1 cellular context compared by ENCODE assay signal in genomic region chr4:74190919-74191397, GRCh38.
A peak's percentile ranks its signal among the peaks of the same experiment; 100 is the strongest.
TF ChIP-seq lines count a peak whose summit lies in the region.

No MANE protein-coding gene starts in this region.

TF ChIP-seq in HepG2, 621 proteins besides CTCF, POLR2A, EP300 and RAD21 (continued from another document and continues in another):
- no peak for TF ChIP-seq ZNF275 (CRISPR knock-in tag; IDR thresholded peaks at IDR 0.05; ENCODE audit: borderline replicate concordance)
- no peak for TF ChIP-seq ZNF574 (CRISPR knock-in tag; IDR thresholded peaks at IDR 0.05)
- peak; percentile 34; the same call in 1 of the 2 replicates for TF ChIP-seq GABPB1 (CRISPR knock-in tag; IDR thresholded peaks at IDR 0.05)
- TF ChIP-seq FOSL2 (CRISPR knock-in tag; IDR thresholded peaks at IDR 0.05): peak; percentile 48
- no peak for TF ChIP-seq ZMYM3 (CRISPR knock-in tag; IDR thresholded peaks at IDR 0.05)
- 0 out of 2 replicates have a peak, but pooled peaks have one; percentile 30 for TF ChIP-seq PHF21A (CRISPR knock-in tag; IDR thresholded peaks at IDR 0.05)
- TF ChIP-seq ZNF737 (CRISPR knock-in tag; IDR thresholded peaks at IDR 0.05; ENCODE audit: borderline replicate concordance): no peak
- TF ChIP-seq MED13 (CRISPR knock-in tag; IDR thresholded peaks at IDR 0.05): no peak
- TF ChIP-seq ZNF775 (CRISPR knock-in tag; IDR thresholded peaks at IDR 0.05; ENCODE audit: borderline replicate concordance): no peak
- 0 out of 2 replicates have a peak, but pooled peaks have one; percentile 15 for TF ChIP-seq PATZ1 (CRISPR knock-in tag; IDR thresholded peaks at IDR 0.05)
- peak; percentile 98 for TF ChIP-seq HMG20A (CRISPR knock-in tag; IDR thresholded peaks at IDR 0.05; ENCODE audit: borderline replicate concordance)
- TF ChIP-seq ZFP1 (CRISPR knock-in tag; IDR thresholded peaks at IDR 0.05): no peak
- TF ChIP-seq ZNF619 (CRISPR knock-in tag; IDR thresholded peaks at IDR 0.05): no peak
- no peak for TF ChIP-seq REXO4 (CRISPR knock-in tag; IDR thresholded peaks at IDR 0.05; ENCODE audit: borderline replicate concordance)
- TF ChIP-seq MBD4 (IDR thresholded peaks at IDR 0.05; ENCODE audit: borderline replicate concordance, low read length): peak; percentile 44; the same call in 1 of the 2 replicates
- TF ChIP-seq ZNF563 (CRISPR knock-in tag; IDR thresholded peaks at IDR 0.05): no peak
- peak; percentile 93 for TF ChIP-seq ZMYM2 (CRISPR knock-in tag; IDR thresholded peaks at IDR 0.05)
- no peak for TF ChIP-seq RBM22 (optimal IDR thresholded peaks at IDR 0.05; ENCODE audit: low read length)
- TF ChIP-seq, protein P1, sequence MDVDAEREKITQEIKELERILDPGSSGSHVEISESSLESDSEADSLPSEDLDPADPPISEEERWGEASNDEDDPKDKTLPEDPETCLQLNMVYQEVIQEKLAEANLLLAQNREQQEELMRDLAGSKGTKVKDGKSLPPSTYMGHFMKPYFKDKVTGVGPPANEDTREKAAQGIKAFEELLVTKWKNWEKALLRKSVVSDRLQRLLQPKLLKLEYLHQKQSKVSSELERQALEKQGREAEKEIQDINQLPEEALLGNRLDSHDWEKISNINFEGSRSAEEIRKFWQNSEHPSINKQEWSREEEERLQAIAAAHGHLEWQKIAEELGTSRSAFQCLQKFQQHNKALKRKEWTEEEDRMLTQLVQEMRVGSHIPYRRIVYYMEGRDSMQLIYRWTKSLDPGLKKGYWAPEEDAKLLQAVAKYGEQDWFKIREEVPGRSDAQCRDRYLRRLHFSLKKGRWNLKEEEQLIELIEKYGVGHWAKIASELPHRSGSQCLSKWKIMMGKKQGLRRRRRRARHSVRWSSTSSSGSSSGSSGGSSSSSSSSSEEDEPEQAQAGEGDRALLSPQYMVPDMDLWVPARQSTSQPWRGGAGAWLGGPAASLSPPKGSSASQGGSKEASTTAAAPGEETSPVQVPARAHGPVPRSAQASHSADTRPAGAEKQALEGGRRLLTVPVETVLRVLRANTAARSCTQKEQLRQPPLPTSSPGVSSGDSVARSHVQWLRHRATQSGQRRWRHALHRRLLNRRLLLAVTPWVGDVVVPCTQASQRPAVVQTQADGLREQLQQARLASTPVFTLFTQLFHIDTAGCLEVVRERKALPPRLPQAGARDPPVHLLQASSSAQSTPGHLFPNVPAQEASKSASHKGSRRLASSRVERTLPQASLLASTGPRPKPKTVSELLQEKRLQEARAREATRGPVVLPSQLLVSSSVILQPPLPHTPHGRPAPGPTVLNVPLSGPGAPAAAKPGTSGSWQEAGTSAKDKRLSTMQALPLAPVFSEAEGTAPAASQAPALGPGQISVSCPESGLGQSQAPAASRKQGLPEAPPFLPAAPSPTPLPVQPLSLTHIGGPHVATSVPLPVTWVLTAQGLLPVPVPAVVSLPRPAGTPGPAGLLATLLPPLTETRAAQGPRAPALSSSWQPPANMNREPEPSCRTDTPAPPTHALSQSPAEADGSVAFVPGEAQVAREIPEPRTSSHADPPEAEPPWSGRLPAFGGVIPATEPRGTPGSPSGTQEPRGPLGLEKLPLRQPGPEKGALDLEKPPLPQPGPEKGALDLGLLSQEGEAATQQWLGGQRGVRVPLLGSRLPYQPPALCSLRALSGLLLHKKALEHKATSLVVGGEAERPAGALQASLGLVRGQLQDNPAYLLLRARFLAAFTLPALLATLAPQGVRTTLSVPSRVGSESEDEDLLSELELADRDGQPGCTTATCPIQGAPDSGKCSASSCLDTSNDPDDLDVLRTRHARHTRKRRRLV (CRISPR knock-in tag; IDR thresholded peaks at IDR 0.05): no peak
- no peak for TF ChIP-seq STAT5B (CRISPR knock-in tag; IDR thresholded peaks at IDR 0.05)
- TF ChIP-seq ZNF83 (CRISPR knock-in tag; IDR thresholded peaks at IDR 0.05; ENCODE audit: borderline replicate concordance): no peak
- TF ChIP-seq ZNF772 (CRISPR knock-in tag; IDR thresholded peaks at IDR 0.05): no peak
- no peak for TF ChIP-seq ZNF816 (CRISPR knock-in tag; IDR thresholded peaks at IDR 0.05; ENCODE audit: borderline replicate concordance)
- no peak for TF ChIP-seq MATR3 (CRISPR knock-in tag; IDR thresholded peaks at IDR 0.05)
- no peak for TF ChIP-seq ZNF292 (CRISPR knock-in tag; IDR thresholded peaks at IDR 0.05; ENCODE audit: borderline replicate concordance, low read depth)
- no peak for TF ChIP-seq ZSCAN31 (CRISPR knock-in tag; IDR thresholded peaks at IDR 0.05; ENCODE audit: low read depth)
- no peak for TF ChIP-seq TSC22D2 (CRISPR knock-in tag; IDR thresholded peaks at IDR 0.05; ENCODE audit: borderline replicate concordance)
- TF ChIP-seq HNRNPLL (IDR thresholded peaks at IDR 0.05; ENCODE audit: low read depth, low read length, poor library complexity, severe bottlenecking): no peak
- TF ChIP-seq PHB2 (IDR thresholded peaks at IDR 0.05; ENCODE audit: partially characterized antibody): no peak
- TF ChIP-seq, protein P2, sequence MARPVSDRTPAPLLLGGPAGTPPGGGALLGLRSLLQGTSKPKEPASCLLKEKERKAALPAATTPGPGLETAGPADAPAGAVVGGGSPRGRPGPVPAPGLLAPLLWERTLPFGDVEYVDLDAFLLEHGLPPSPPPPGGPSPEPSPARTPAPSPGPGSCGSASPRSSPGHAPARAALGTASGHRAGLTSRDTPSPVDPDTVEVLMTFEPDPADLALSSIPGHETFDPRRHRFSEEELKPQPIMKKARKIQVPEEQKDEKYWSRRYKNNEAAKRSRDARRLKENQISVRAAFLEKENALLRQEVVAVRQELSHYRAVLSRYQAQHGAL (CRISPR knock-in tag; IDR thresholded peaks at IDR 0.05; ENCODE audit: not compliant biosample characterization): no peak
- peak; percentile 74 for TF ChIP-seq NCOA2 (CRISPR knock-in tag; IDR thresholded peaks at IDR 0.05)
- no peak for TF ChIP-seq ZFYVE20 (CRISPR knock-in tag; IDR thresholded peaks at IDR 0.05; ENCODE audit: borderline replicate concordance, low read depth)
- TF ChIP-seq ASH2L (IDR thresholded peaks at IDR 0.05; ENCODE audit: insufficient read length, low read depth, low read length): no peak
- TF ChIP-seq, protein P3, sequence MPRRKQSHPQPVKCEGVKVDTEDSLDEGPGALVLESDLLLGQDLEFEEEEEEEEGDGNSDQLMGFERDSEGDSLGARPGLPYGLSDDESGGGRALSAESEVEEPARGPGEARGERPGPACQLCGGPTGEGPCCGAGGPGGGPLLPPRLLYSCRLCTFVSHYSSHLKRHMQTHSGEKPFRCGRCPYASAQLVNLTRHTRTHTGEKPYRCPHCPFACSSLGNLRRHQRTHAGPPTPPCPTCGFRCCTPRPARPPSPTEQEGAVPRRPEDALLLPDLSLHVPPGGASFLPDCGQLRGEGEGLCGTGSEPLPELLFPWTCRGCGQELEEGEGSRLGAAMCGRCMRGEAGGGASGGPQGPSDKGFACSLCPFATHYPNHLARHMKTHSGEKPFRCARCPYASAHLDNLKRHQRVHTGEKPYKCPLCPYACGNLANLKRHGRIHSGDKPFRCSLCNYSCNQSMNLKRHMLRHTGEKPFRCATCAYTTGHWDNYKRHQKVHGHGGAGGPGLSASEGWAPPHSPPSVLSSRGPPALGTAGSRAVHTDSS (CRISPR knock-in tag; conservative IDR thresholded peaks at IDR 0.05): no peak
- no peak for TF ChIP-seq MAFG (CRISPR knock-in tag; IDR thresholded peaks at IDR 0.05)
- no peak for TF ChIP-seq NFE2L2 (IDR thresholded peaks at IDR 0.05; ENCODE audit: low read length)
- TF ChIP-seq FOXO4 (CRISPR knock-in tag; conservative IDR thresholded peaks at IDR 0.05): no peak
- peak; percentile 96 for TF ChIP-seq ZNF644 (CRISPR knock-in tag; IDR thresholded peaks at IDR 0.05; ENCODE audit: low read depth)
- TF ChIP-seq ZNF337 (CRISPR knock-in tag; IDR thresholded peaks at IDR 0.05; ENCODE audit: borderline replicate concordance, low read depth): no peak
- no peak for TF ChIP-seq CEBPB (IDR thresholded peaks at IDR 0.05; ENCODE audit: borderline replicate concordance, low read depth, low read length)
- TF ChIP-seq TEF (CRISPR knock-in tag; IDR thresholded peaks at IDR 0.05): no peak
- TF ChIP-seq ZNF607 (CRISPR knock-in tag; IDR thresholded peaks at IDR 0.05; ENCODE audit: borderline replicate concordance): no peak
- no peak for TF ChIP-seq NFIB (CRISPR knock-in tag; IDR thresholded peaks at IDR 0.05; ENCODE audit: borderline replicate concordance)
- TF ChIP-seq KDM2A (CRISPR knock-in tag; IDR thresholded peaks at IDR 0.05; ENCODE audit: borderline replicate concordance, low read depth): no peak
